ENCODE assay signal across 8 cellular contexts in genomic region chr1:92994105-92994712, GRCh38. TPM values are rescaled to one million over a fixed set of nuclear protein-coding genes. Genes with fewer than 3 reads are reported as not detected.
DNase-seq lines count a peak whose midpoint lies in the region; ATAC-seq and TF ChIP-seq lines count a peak whose summit lies in the region.

No MANE protein-coding gene starts in this region.

- H3K27ac ChIP-seq in esophagus squamous epithelium (no peak overlapping the region), suprapubic skin (no peak overlapping the region)

- no peak overlapping the region for H3K27ac Mint-ChIP-seq in natural killer cell treated with Interleukin-12 subunit alpha and Interleukin-12 subunit beta and Interleukin-15 and Interleukin-18, amount 100 ng/mL, for 72 hours

- H3K27me3 ChIP-seq in esophagus squamous epithelium = no peaks in the 10 kb centered on the region
- no peaks in the 10 kb centered on the region for H3K27me3 ChIP-seq in suprapubic skin

- peak; percentile 73 to 91 (median 88) for TF ChIP-seq CTCF in esophagus squamous epithelium (IDR thresholded peaks at IDR 0.05)
- TF ChIP-seq CTCF in suprapubic skin (IDR thresholded peaks at IDR 0.05) = peak; percentile 66 to 94

- intact Hi-C loops in esophagus squamous epithelium (cut with DNase I) = no loop called here

- TF ChIP-seq POLR2A in esophagus squamous epithelium (IDR thresholded peaks at IDR 0.05) (no peak), suprapubic skin (IDR thresholded peaks at IDR 0.05) (no peak)

- DNase-seq in Caki2 (ENCODE audit: low read depth) = peak; percentile 55
- DNase-seq in HuH-7 (ENCODE audit: low spot score) = peak; percentile 48
- DNase-seq in NOMO-1 treated with DMSO at 0.1 percent for 48 hours (lab: John Stamatoyannopoulos, UW; ENCODE audit: unreplicated experiment) = peak; percentile 82
- DNase-seq in activated CD8-positive, alpha-beta memory T cell treated with anti-CD3 and anti-CD28 coated beads, Interleukin-2, amount 50 U/mL, for 24 hours (ENCODE audit: extremely low read depth) = peak; percentile 42
- DNase-seq in esophagus squamous epithelium (lab: John Stamatoyannopoulos, UW) = peak; percentile 32
- DNase-seq in natural killer cell treated with Interleukin-12 subunit alpha and Interleukin-12 subunit beta and Interleukin-15 and Interleukin-18, amount 100 ng/mL, for 72 hours (ENCODE audit: low spot score) = peak; percentile 76
- DNase-seq in suprapubic skin (ENCODE audit: low spot score in 2 of 2) = peak in 1 of 2 donors; percentile 67

- no peaks in the 10 kb centered on the region for H3K36me3 Mint-ChIP-seq in natural killer cell treated with Interleukin-12 subunit alpha and Interleukin-12 subunit beta and Interleukin-15 and Interleukin-18, amount 100 ng/mL, for 72 hours

- H3K4me1 ChIP-seq in esophagus squamous epithelium = peaks cover 0 to 8% (median 0%) of the 10 kb centered on the region in 3 donors
- no peaks in the 10 kb centered on the region for H3K4me1 ChIP-seq in suprapubic skin

- H3K4me3 ChIP-seq in esophagus squamous epithelium (no peak overlapping the region), suprapubic skin (no peak overlapping the region)

- peak; percentile 89 for ATAC-seq in GM19455 (IDR thresholded peaks at IDR 0.05; ENCODE audit: unreplicated experiment)
- peak; percentile 79 to 81 for ATAC-seq in natural killer cell treated with Interleukin-12 subunit alpha and Interleukin-12 subunit beta and Interleukin-15 and Interleukin-18, amount 100 ng/mL, for 72 hours

- no peak for TF ChIP-seq EP300 in suprapubic skin (IDR thresholded peaks at IDR 0.05)

- WGBS in esophagus squamous epithelium, 2 donors = 53 to 55% methylated on average over 5 of the region's 5 CpGs
- WGBS in suprapubic skin = 60% methylated on average over 5 of the region's 5 CpGs

- no peak overlapping the region for H3K4me3 Mint-ChIP-seq in natural killer cell treated with Interleukin-12 subunit alpha and Interleukin-12 subunit beta and Interleukin-15 and Interleukin-18, amount 100 ng/mL, for 72 hours

- in situ Hi-C loops in Caki2 (cut with HindIII; ENCODE audit: low pct_unique_long_range_greater_than_20kb, low sequenced_read_pairs) = no loop called here

- peaks cover 15 to 23% of the 10 kb centered on the region in 2 donors for H3K4me1 Mint-ChIP-seq in natural killer cell treated with Interleukin-12 subunit alpha and Interleukin-12 subunit beta and Interleukin-15 and Interleukin-18, amount 100 ng/mL, for 72 hours (ENCODE audit: low read depth in 2 of 2)

- H3K9me3 ChIP-seq in esophagus squamous epithelium (no peaks in the 10 kb centered on the region), suprapubic skin (no peaks in the 10 kb centered on the region)

- no peaks in the 10 kb centered on the region for H3K9me3 Mint-ChIP-seq in natural killer cell treated with Interleukin-12 subunit alpha and Interleukin-12 subunit beta and Interleukin-15 and Interleukin-18, amount 100 ng/mL, for 72 hours

- H3K27me3 Mint-ChIP-seq in natural killer cell treated with Interleukin-12 subunit alpha and Interleukin-12 subunit beta and Interleukin-15 and Interleukin-18, amount 100 ng/mL, for 72 hours = no peaks in the 10 kb centered on the region

- no peaks in the 10 kb centered on the region for H3K36me3 ChIP-seq in esophagus squamous epithelium
- no peaks in the 10 kb centered on the region for H3K36me3 ChIP-seq in suprapubic skin

RNA-seq across cellular contexts. Expression of gene DIPK1A, which starts 32.9 kb away (rescaled TPM):
- 8.6 TPM in 2 replicates for total RNA-seq in Caki2 (2014; rRNA removed; shearing (Covaris generic); ENCODE audit: low replicate concordance)
- total RNA-seq in esophagus squamous epithelium = 1 to 10 TPM; 3.1 to 9.9 (median 4.9) TPM
- total RNA-seq in natural killer cell treated with Interleukin-12 subunit alpha and Interleukin-12 subunit beta and Interleukin-15 and Interleukin-18, amount 100 ng/mL, for 72 hours = 1 to 10 TPM; 2.2 to 4.2 TPM
- 1 to 10 TPM; 3.3 to 7.8 (median 5.3) TPM for total RNA-seq in suprapubic skin
